Comparison of ENCODE assay signal across 16 cellular contexts in the genomic region with DNA sequence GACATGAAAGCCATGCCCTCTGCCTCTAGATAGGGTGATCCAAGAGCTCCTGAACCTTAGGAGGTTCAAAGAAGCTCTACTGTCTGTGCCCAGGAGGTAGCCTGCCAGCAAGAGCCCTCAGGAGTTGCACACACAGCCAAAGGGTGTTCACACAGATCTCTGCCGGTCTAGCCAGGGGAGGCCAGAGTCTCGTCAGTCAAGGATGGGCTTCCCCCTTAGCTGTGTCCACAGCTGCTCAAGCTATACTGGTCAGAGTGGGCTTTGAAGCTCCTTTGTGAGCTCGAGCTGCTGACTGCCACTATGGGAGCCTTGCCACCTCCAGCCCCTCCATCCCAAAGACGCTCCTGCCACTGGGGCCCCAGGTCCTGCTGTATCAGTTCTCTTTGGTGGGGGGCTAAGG. TPM values are rescaled to one million over a fixed set of nuclear protein-coding genes. Genes with fewer than 3 reads are reported as not detected.
DNase-seq lines count a peak whose midpoint lies in the region; ATAC-seq, FAIRE-seq and TF ChIP-seq lines count a peak whose summit lies in the region.
"Had no signal": no experiment of that assay in that cellular context is flagged by ENCODE, and none has a peak within 500 bp of the region (broad histone marks: within the 10 kb centered on the region; RNA-seq: fewer than 3 reads in every experiment).

No MANE protein-coding gene starts in this region.

- peak overlapping the region; percentile 26 for H3K27ac Mint-ChIP-seq in activated T-cell treated with anti-CD3 and anti-CD28 coated beads, Interleukin-2, amount 50 U/mL, for 24 hours
- H3K27ac Mint-ChIP-seq in activated B cell treated with CpG ODN at 0.5 μM for 24 hours (peak overlapping the region; percentile 1), endodermal cell (no peak overlapping the region)
- peak overlapping the region; percentile 10 for H3K27ac Mint-ChIP-seq in stimulated activated memory B cell treated with anti-CD40 and anti-IgM and Interleukin-4, amounts not matched to agents 10 μg/mL and 1 μg/mL and 100 μg/mL, for 72 hours

- no peak for FAIRE-seq in pancreas (lab: Jason Lieb, UNC)

- peaks cover 81% of the 10 kb centered on the region for H3K36me3 Mint-ChIP-seq in activated T-cell treated with anti-CD3 and anti-CD28 coated beads, Interleukin-2, amount 50 U/mL, for 24 hours (ENCODE audit: low read depth)
- H3K36me3 Mint-ChIP-seq in activated B cell treated with CpG ODN at 0.5 μM for 24 hours (ENCODE audit: low read depth), result peaks cover 79% of the 10 kb centered on the region
- H3K36me3 Mint-ChIP-seq in endodermal cell (ENCODE audit: low read depth), result peaks cover 33% of the 10 kb centered on the region
- peaks cover 47% of the 10 kb centered on the region for H3K36me3 Mint-ChIP-seq in stimulated activated memory B cell treated with anti-CD40 and anti-IgM and Interleukin-4, amounts not matched to agents 10 μg/mL and 1 μg/mL and 100 μg/mL, for 72 hours

- ATAC-seq in activated B cell treated with CpG ODN at 0.5 μM for 24 hours (ENCODE audit: low read depth), result no peak
- ATAC-seq in stimulated activated memory B cell treated with anti-CD40 and anti-IgM and Interleukin-4, amounts not matched to agents 10 μg/mL and 1 μg/mL and 100 μg/mL, for 72 hours, result no peak
- ATAC-seq in pancreas, result no peak

- whole genome bisulfite sequencing in endodermal cell (ENCODE audit: insufficient coverage in 1 of 2, insufficient read length in 1 of 2), 2 experiments, result 97 to 100% methylated on average over 2 to 4 of the region's 4 CpGs
- 90 to 94% methylated on average over 4 of the region's 4 CpGs for WGBS in pancreas, 2 donors

- DNase-seq in activated T-cell treated with anti-CD3 and anti-CD28 coated beads, Interleukin-2, amount 50 U/mL, for 24 hours, result no peak
- no peak for DNase-seq in activated T-cell treated with anti-CD3 and anti-CD28 coated beads, Interleukin-2, amount 50 U/mL, for 1 hour
- DNase-seq in activated B cell treated with CpG ODN at 0.5 μM for 24 hours (no peak), endodermal cell (peak; percentile 35), pancreas (no peak), hippocampal formation (lab: John Stamatoyannopoulos, UW) (no peak), iPS-NIHi11 (ENCODE audit: low spot score) (no peak)
- DNase-seq: Caco-2; CD8-positive, alpha-beta memory T cell; DND-41; GDM1; GM23248; H7 had no signal

- TF ChIP-seq CTCF in activated B cell treated with CpG ODN at 0.5 μM for 24 hours (IDR thresholded peaks at IDR 0.05) (no peak), endodermal cell (conservative IDR thresholded peaks at IDR 0.05) (no peak), pancreas (IDR thresholded peaks at IDR 0.05) (no peak)

- no peak overlapping the region for H3K4me3 ChIP-seq in endodermal cell (ENCODE audit: low read length)
- no peak overlapping the region for H3K4me3 ChIP-seq in pancreas
- H3K4me3 ChIP-seq: BLaER1, GM23248 had no signal

- no peaks in the 10 kb centered on the region for H3K9me3 ChIP-seq in endodermal cell (ENCODE audit: control insufficient read depth, low read length)
- no peaks in the 10 kb centered on the region for H3K9me3 ChIP-seq in pancreas
- H3K9me3 ChIP-seq: BLaER1, Caco-2 had no signal

- H3K27ac ChIP-seq in endodermal cell (ENCODE audit: low read depth, low read length), result no peak overlapping the region
- no peak overlapping the region for H3K27ac ChIP-seq in pancreas
- H3K27ac ChIP-seq: 22Rv1, BLaER1, GM23248 had no signal

- H3K4me3 Mint-ChIP-seq in activated T-cell treated with anti-CD3 and anti-CD28 coated beads, Interleukin-2, amount 50 U/mL, for 24 hours, result no peak overlapping the region
- H3K4me3 Mint-ChIP-seq in activated B cell treated with CpG ODN at 0.5 μM for 24 hours, result no peak overlapping the region
- no peak overlapping the region for H3K4me3 Mint-ChIP-seq in endodermal cell
- H3K4me3 Mint-ChIP-seq in stimulated activated memory B cell treated with anti-CD40 and anti-IgM and Interleukin-4, amounts not matched to agents 10 μg/mL and 1 μg/mL and 100 μg/mL, for 72 hours, result no peak overlapping the region
- H3K4me3 Mint-ChIP-seq: CD8-positive, alpha-beta memory T cell had no signal

- H3K4me1 ChIP-seq in endodermal cell (ENCODE audit: control insufficient read depth, insufficient read depth, low read length) (no peaks in the 10 kb centered on the region), pancreas (no peaks in the 10 kb centered on the region)
- H3K4me1 ChIP-seq: Caco-2 had no signal

- intact Hi-C loops in activated B cell treated with CpG ODN at 0.5 μM for 24 hours (cut with micrococcal nuclease) (no loop called here), pancreas (cut with DNase I) (no loop called here)

- H3K9me3 Mint-ChIP-seq in activated T-cell treated with anti-CD3 and anti-CD28 coated beads, Interleukin-2, amount 50 U/mL, for 24 hours, result no peaks in the 10 kb centered on the region
- H3K9me3 Mint-ChIP-seq in activated B cell treated with CpG ODN at 0.5 μM for 24 hours (no peaks in the 10 kb centered on the region), endodermal cell (no peaks in the 10 kb centered on the region)
- no peaks in the 10 kb centered on the region for H3K9me3 Mint-ChIP-seq in stimulated activated memory B cell treated with anti-CD40 and anti-IgM and Interleukin-4, amounts not matched to agents 10 μg/mL and 1 μg/mL and 100 μg/mL, for 72 hours
- H3K9me3 Mint-ChIP-seq: CD8-positive, alpha-beta memory T cell had no signal

- H3K9ac ChIP-seq in endodermal cell (ENCODE audit: extremely low read depth, low read length, poor library complexity, severe bottlenecking), result no peak overlapping the region
- H3K9ac ChIP-seq: BLaER1, GM23248 had no signal

- H3K4me1 Mint-ChIP-seq in activated T-cell treated with anti-CD3 and anti-CD28 coated beads, Interleukin-2, amount 50 U/mL, for 24 hours (ENCODE audit: low read depth), result no peaks in the 10 kb centered on the region
- H3K4me1 Mint-ChIP-seq in activated B cell treated with CpG ODN at 0.5 μM for 24 hours (peaks cover 20% of the 10 kb centered on the region), endodermal cell (peaks cover 14% of the 10 kb centered on the region)
- H3K4me1 Mint-ChIP-seq in stimulated activated memory B cell treated with anti-CD40 and anti-IgM and Interleukin-4, amounts not matched to agents 10 μg/mL and 1 μg/mL and 100 μg/mL, for 72 hours, result peaks cover 35% of the 10 kb centered on the region
- H3K4me1 Mint-ChIP-seq: CD8-positive, alpha-beta memory T cell had no signal

- no peaks in the 10 kb centered on the region for H3K27me3 Mint-ChIP-seq in activated T-cell treated with anti-CD3 and anti-CD28 coated beads, Interleukin-2, amount 50 U/mL, for 24 hours
- no peaks in the 10 kb centered on the region for H3K27me3 Mint-ChIP-seq in activated B cell treated with CpG ODN at 0.5 μM for 24 hours
- no peaks in the 10 kb centered on the region for H3K27me3 Mint-ChIP-seq in endodermal cell (ENCODE audit: insufficient read depth)
- H3K27me3 Mint-ChIP-seq in stimulated activated memory B cell treated with anti-CD40 and anti-IgM and Interleukin-4, amounts not matched to agents 10 μg/mL and 1 μg/mL and 100 μg/mL, for 72 hours, result no peaks in the 10 kb centered on the region

- POLR2A ChIA-PET in activated B cell treated with CpG ODN at 0.5 μM for 24 hours (lab: Charles Lee), result interaction anchor here (0.6 to 2.0 kb wide), 2 partner anchors 15 to 539 kb away, joined by 3 to 7 read pairs; no protein-coding TSS in a partner anchor

- no peaks in the 10 kb centered on the region for H3K27me3 ChIP-seq in endodermal cell (ENCODE audit: control insufficient read depth, insufficient read depth, low read length, poor library complexity, severe bottlenecking)
- no peaks in the 10 kb centered on the region for H3K27me3 ChIP-seq in pancreas
- H3K27me3 ChIP-seq: BLaER1 had no signal

- H3K36me3 ChIP-seq in endodermal cell (ENCODE audit: control insufficient read depth, insufficient read depth, low read length), result peaks cover 16% of the 10 kb centered on the region
- H3K36me3 ChIP-seq in pancreas, result peaks cover 0 to 49% (median 23%) of the 10 kb centered on the region in 3 donors

- CTCF ChIA-PET in activated B cell treated with CpG ODN at 0.5 μM for 24 hours (lab: Charles Lee), result interaction anchor here (2.8 kb wide), 1 partner anchor 14 kb away, joined by 28 read pairs; the partner anchor contains the start of gene SNX22

RNA-seq across cellular contexts. Expression of gene SNX22, which starts 13.0 kb away (rescaled TPM):
- total RNA-seq in activated B cell treated with CpG ODN at 0.5 μM for 24 hours (41.7 and 46.2 TPM in 2 replicates), endodermal cell (1 to 10 TPM; 1.6 to 2.6 TPM), pancreas (1 to 10 TPM in 3 of 6 donors, under 1 TPM in 3; 0.51 to 3.5 (median 1.0) TPM)
- polyA plus RNA-seq in endodermal cell (2013, experiment 1 of 2), result 0.96 TPM
- polyA plus RNA-seq in endodermal cell (2013, experiment 2 of 2), result 1.1 TPM
- 1 to 10 TPM; 1.4 to 4.0 TPM for polyA plus RNA-seq in pancreas
- total RNA-seq: GM23248 had no signal

RNA-seq across cellular contexts. Expression of gene PPIB, which starts 24.3 kb away (rescaled TPM):
- total RNA-seq in activated B cell treated with CpG ODN at 0.5 μM for 24 hours (225 and 227 TPM in 2 replicates), endodermal cell (100 to 1,000 TPM; 551 to 652 TPM), pancreas (100 to 1,000 TPM; 230 to 367 (median 349) TPM)
- 347 TPM for polyA plus RNA-seq in endodermal cell (2013, experiment 1 of 2)
- polyA plus RNA-seq in endodermal cell (2013, experiment 2 of 2), result 348 TPM
- 100 to 1,000 TPM; 432 to 576 TPM for polyA plus RNA-seq in pancreas

RNA-seq across cellular contexts. Expression of gene SNX1, which starts 42.8 kb away (rescaled TPM):
- 137 and 138 TPM in 2 replicates for total RNA-seq in activated B cell treated with CpG ODN at 0.5 μM for 24 hours
- 10 to 100 TPM; 54.5 to 63.0 TPM for total RNA-seq in endodermal cell
- 62.9 TPM for polyA plus RNA-seq in endodermal cell (2013, experiment 1 of 2)
- 61.1 TPM for polyA plus RNA-seq in endodermal cell (2013, experiment 2 of 2)
- 10 to 100 TPM; 41.3 to 82.4 (median 49.5) TPM for total RNA-seq in pancreas
- polyA plus RNA-seq in pancreas, result 10 to 100 TPM; 32.9 to 36.6 TPM

RNA-seq across cellular contexts. Expression of gene CIAO2A, which starts 44.9 kb away (rescaled TPM):
- 58.4 and 63.2 TPM in 2 replicates for total RNA-seq in activated B cell treated with CpG ODN at 0.5 μM for 24 hours
- total RNA-seq in endodermal cell, result 10 to 100 TPM; 54.6 to 63.2 TPM
- 94.6 TPM for polyA plus RNA-seq in endodermal cell (2013, experiment 1 of 2)
- polyA plus RNA-seq in endodermal cell (2013, experiment 2 of 2), result 76.5 TPM
- total RNA-seq in pancreas, result 10 to 100 TPM; 16.0 to 44.1 (median 26.3) TPM
- 10 to 100 TPM; 42.0 to 61.2 TPM for polyA plus RNA-seq in pancreas
